ENCODE assay signal across 9 cellular contexts in the genomic region with DNA sequence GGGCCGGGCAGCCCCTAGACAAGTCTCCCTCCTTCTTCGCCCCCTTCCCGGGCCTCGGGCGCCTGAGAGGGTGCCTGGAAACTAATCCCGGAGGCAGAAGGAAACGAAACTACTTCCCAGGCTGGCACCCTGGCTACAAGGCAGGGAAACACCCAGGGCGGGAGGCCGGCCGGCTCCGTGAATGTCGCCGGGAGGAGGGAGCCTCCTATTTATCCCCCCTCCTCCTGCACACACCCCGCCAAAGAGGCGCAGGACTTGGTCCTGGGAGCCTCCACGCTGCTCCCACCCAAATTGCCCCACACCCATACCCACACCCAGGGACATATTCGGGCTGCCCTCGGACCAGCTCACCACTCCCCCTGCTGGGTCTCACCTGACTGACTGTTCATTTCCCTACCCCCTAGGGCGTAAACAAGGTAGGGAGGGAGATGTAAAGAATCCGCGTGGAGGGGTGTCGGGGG. TPM values are rescaled to one million over a fixed set of nuclear protein-coding genes. Genes with fewer than 3 reads are reported as not detected.
DNase-seq lines count a peak whose midpoint lies in the region; TF ChIP-seq lines count a peak whose summit lies in the region.
"Had no signal": no experiment of that assay in that cellular context is flagged by ENCODE, and none has a peak within 500 bp of the region (broad histone marks: within the 10 kb centered on the region; RNA-seq: fewer than 3 reads in every experiment).

A gene with protein sequence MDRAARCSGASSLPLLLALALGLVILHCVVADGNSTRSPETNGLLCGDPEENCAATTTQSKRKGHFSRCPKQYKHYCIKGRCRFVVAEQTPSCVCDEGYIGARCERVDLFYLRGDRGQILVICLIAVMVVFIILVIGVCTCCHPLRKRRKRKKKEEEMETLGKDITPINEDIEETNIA (minus strand): TSS at position 183 of the 461 bp plus-strand sequence. CDS start 198 bp downstream, outside the sequence.

- H3K4me3 Mint-ChIP-seq in activated T-cell treated with anti-CD3 and anti-CD28 coated beads, Interleukin-2, amount 50 U/mL, for 24 hours = peak within 1 kb of the TSS; percentile 48
- H3K4me3 Mint-ChIP-seq: central memory CD8-positive, alpha-beta T cell had no signal

- H3K9ac ChIP-seq in mammary epithelial cell (ENCODE audit: insufficient read depth, low read length) = peak within 1 kb of the TSS; percentile 43

- H3K27me3 Mint-ChIP-seq in activated T-cell treated with anti-CD3 and anti-CD28 coated beads, Interleukin-2, amount 50 U/mL, for 24 hours = peaks cover 56% of the 10 kb centered on the region

- H3K9me3 Mint-ChIP-seq in activated T-cell treated with anti-CD3 and anti-CD28 coated beads, Interleukin-2, amount 50 U/mL, for 24 hours = no peaks in the 10 kb centered on the region

- H3K9me3 ChIP-seq in mammary epithelial cell (replicated peaks; ENCODE audit: insufficient read depth, low read length) (no peaks in the 10 kb centered on the region), thymus (ENCODE audit: control insufficient read depth) (no peaks in the 10 kb centered on the region)

- peak within 1 kb of the TSS; percentile 37 for H3K27ac ChIP-seq in mammary epithelial cell (ENCODE audit: insufficient read depth, low read depth, low read length)
- no peak within 1 kb of the TSS for H3K27ac ChIP-seq in thymus (ENCODE audit: low read depth)

- whole genome bisulfite sequencing in mammary epithelial cell (ENCODE audit: low coverage, missing lambda C conversion rate) = 10% methylated on average over 8 of the region's 22 CpGs
- 2% methylated on average over 22 of the region's 22 CpGs for WGBS in thymus

- H3K4me3 ChIP-seq in mammary epithelial cell (replicated peaks in 1 of 3; ENCODE audit: insufficient read depth in 1 of 3, low read depth in 2 of 3, low read length in 3 of 3) (peak within 1 kb of the TSS; percentile 68 to 84 (median 71)), thymus (ENCODE audit: low read length) (peak within 1 kb of the TSS; percentile 20)

- H3K4me2 ChIP-seq in mammary epithelial cell (ENCODE audit: insufficient read depth, low read depth, low read length) = peak within 1 kb of the TSS; percentile 100

- no TSS peak for BruUV-seq in mammary epithelial cell (replicated peaks; lab: Mats Ljungman, UMichigan)

- no peak within 1 kb of the TSS for H3K27ac Mint-ChIP-seq in activated T-cell treated with anti-CD3 and anti-CD28 coated beads, Interleukin-2, amount 50 U/mL, for 24 hours

- CTCF ChIA-PET in mammary epithelial cell (lab: Charles Lee; ENCODE audit: low non-redundant PET) = interaction anchor here (0.5 to 0.6 kb wide), 2 partner anchors 486 to 696 kb away, joined by 4 to 12 read pairs; a partner anchor contains a TSS

- peak within 1 kb of the TSS; percentile 99 for H2AFZ ChIP-seq in mammary epithelial cell (ENCODE audit: low read depth, low read length)

- dilution Hi-C loops in mammary epithelial cell (cut with HindIII; ENCODE audit: low sequenced_read_pairs) = no loop called here

- H3K36me3 ChIP-seq in mammary epithelial cell (ENCODE audit: insufficient read depth, low read length) (no peaks in the 10 kb centered on the region), thymus (ENCODE audit: control insufficient read depth, insufficient read depth) (no peaks in the 10 kb centered on the region)

- TF ChIP-seq CTCF in mammary epithelial cell (conservative IDR thresholded peaks at IDR 0.05 in 1 of 2, IDR thresholded peaks at IDR 0.05 in 1 of 2; ENCODE audit: extremely low read depth in 1 of 2, insufficient read depth in 1 of 2, low read depth in 1 of 2, low read length in 2 of 2) = peak; percentile 49 to 68

- peaks cover 4% of the 10 kb centered on the region for H3K4me1 Mint-ChIP-seq in activated T-cell treated with anti-CD3 and anti-CD28 coated beads, Interleukin-2, amount 50 U/mL, for 24 hours (ENCODE audit: low read depth)
- H3K4me1 Mint-ChIP-seq: central memory CD8-positive, alpha-beta T cell had no signal

- no peak for DNase-seq in activated T-cell treated with anti-CD3 and anti-CD28 coated beads, Interleukin-2, amount 50 U/mL, for 24 hours
- DNase-seq in activated T-cell treated with anti-CD3 and anti-CD28 coated beads for 4 hours (no peak), NCI-H345 (lab: John Stamatoyannopoulos, UW) (peak; percentile 47), mammary epithelial cell (peak; percentile 52), kidney tubule cell (ENCODE audit: low spot score) (peak; percentile 78), mesenteric fat pad (ENCODE audit: low spot score) (no peak)
- no peak for DNase-seq in NK-92 treated with Interleukin-12 subunit alpha and Interleukin-12 subunit beta, amount 100 ng/mL, for 24 hours (lab: John Stamatoyannopoulos, UW)

- H3K36me3 Mint-ChIP-seq in activated T-cell treated with anti-CD3 and anti-CD28 coated beads, Interleukin-2, amount 50 U/mL, for 24 hours (ENCODE audit: low read depth) = no peaks in the 10 kb centered on the region

- H3K4me1 ChIP-seq in mammary epithelial cell (ENCODE audit: insufficient read depth, low read length) (peaks cover 12% of the 10 kb centered on the region), thymus (ENCODE audit: control insufficient read depth, insufficient read depth, low read length) (no peaks in the 10 kb centered on the region)

- intact Hi-C loops in mammary epithelial cell (cut with micrococcal nuclease) = loop anchor here (2.0 to 10.0 kb wide), 3 partner anchors 112 to 337 kb away; no protein-coding TSS in a partner anchor

- H3K27me3 ChIP-seq in mammary epithelial cell (ENCODE audit: insufficient read depth, low read length) = no peaks in the 10 kb centered on the region
- peaks cover 9% of the 10 kb centered on the region for H3K27me3 ChIP-seq in thymus (ENCODE audit: control insufficient read depth, insufficient read depth)

- in situ Hi-C loops in mammary epithelial cell (cut with MboI; ENCODE audit: low sequenced_read_pairs in 2 of 2) = no loop called here

- no peaks in the 10 kb centered on the region for H3K79me2 ChIP-seq in mammary epithelial cell (ENCODE audit: insufficient read depth, low read length)

- H4K20me1 ChIP-seq in mammary epithelial cell (ENCODE audit: insufficient read depth, low read length) = no peaks in the 10 kb centered on the region

RNA-seq across cellular contexts. Expression of the gene that starts here (rescaled TPM):
- 1 to 10 TPM in 1 of 2 donors, under 1 TPM in 1; 0.89 to 2.5 TPM for total RNA-seq in mammary epithelial cell
- 0.42 TPM for polyA plus RNA-seq in mammary epithelial cell
- not detected for polyA minus RNA-seq in mammary epithelial cell
- polyA plus RNA-seq in thymus = 1.0 TPM
- 1.3 TPM for total RNA-seq in mesenteric fat pad

Comparison
In these comparisons a context has a peak if more than half of its experiments do, and no peak if none do; other contexts are left out.
1. DNase-seq: peak in NCI-H345 (single experiment), mammary epithelial cell (single experiment) and kidney tubule cell (single experiment); none in activated T-cell treated with anti-CD3 and anti-CD28 coated beads, Interleukin-2, amount 50 U/mL, for 24 hours (single experiment), activated T-cell treated with anti-CD3 and anti-CD28 coated beads for 4 hours (single experiment), mesenteric fat pad (single experiment) and NK-92 treated with Interleukin-12 subunit alpha and Interleukin-12 subunit beta, amount 100 ng/mL, for 24 hours (single experiment).